In genomic region chr7:2530076-2530967, GRCh38 we compare ENCODE assay signal across 9 cellular contexts. TPM values are rescaled to one million over a fixed set of nuclear protein-coding genes. Genes with fewer than 3 reads are reported as not detected.
DNase-seq lines count a peak whose midpoint lies in the region; ATAC-seq and TF ChIP-seq lines count a peak whose summit lies in the region.
"Had no signal": no experiment of that assay in that cellular context is flagged by ENCODE, and none has a peak within 500 bp of the region (broad histone marks: within the 10 kb centered on the region; RNA-seq: fewer than 3 reads in every experiment).

No MANE protein-coding gene starts in this region.

- H3K9me3 ChIP-seq in IMR-90 (ENCODE audit: control insufficient read depth, insufficient read depth, low read length) (no peaks in the 10 kb centered on the region), colonic mucosa (no peaks in the 10 kb centered on the region)

- H4K91ac ChIP-seq in IMR-90 (ENCODE audit: insufficient read depth, low read depth, low read length): peak overlapping the region; percentile 3; the same call in 1 of the 2 replicates

- no TSS peak for BruUV-seq in IMR-90 (replicated peaks; lab: Mats Ljungman, UMichigan)

- H2AK5ac ChIP-seq in IMR-90 (ENCODE audit: low read depth, low read length): peak overlapping the region; percentile 86

- no peak overlapping the region for H3K23ac ChIP-seq in IMR-90 (ENCODE audit: low read depth, low read length)

- peak overlapping the region; percentile 72; the same call in 1 of the 2 replicates for H3K4ac ChIP-seq in IMR-90 (ENCODE audit: low read depth, low read length)

- H2BK5ac ChIP-seq in IMR-90 (ENCODE audit: low read depth, low read length, poor library complexity, severe bottlenecking): peak overlapping the region; percentile 61

- no peak for TF ChIP-seq RAD21 in IMR-90 (IDR thresholded peaks at IDR 0.05; ENCODE audit: low read length)

- H3K4me3 Mint-ChIP-seq in osteocyte (ENCODE audit: unreplicated experiment): no peak overlapping the region

- peak overlapping the region; percentile 27; the same call in 1 of the 3 replicates for H2BK15ac ChIP-seq in IMR-90 (ENCODE audit: low read depth, low read length)

- peaks cover 0 to 6% of the 10 kb centered on the region in 2 experiments; a peak in 1 of 4 replicates for H3K79me1 ChIP-seq in IMR-90 (ENCODE audit: low read depth in 1 of 2, low read length in 2 of 2)

- no peak overlapping the region for H3K56ac ChIP-seq in IMR-90 (ENCODE audit: extremely low read depth, insufficient read depth, low read length)

- no peaks in the 10 kb centered on the region for H3K27me3 Mint-ChIP-seq in osteocyte (ENCODE audit: unreplicated experiment)

- H4K8ac ChIP-seq in IMR-90 (ENCODE audit: low read depth in 2 of 2, low read length in 2 of 2): peak overlapping the region in 1 of 2 experiments; percentile 80; a peak in 2 of 4 replicates

- H2AK9ac ChIP-seq in IMR-90 (replicated peaks; ENCODE audit: low read depth, low read length, poor library complexity): peak overlapping the region; percentile 91

- H3K18ac ChIP-seq in IMR-90 (ENCODE audit: low read depth, low read length): peak overlapping the region; percentile 89

- peak overlapping the region; percentile 36 for H3K4me2 ChIP-seq in IMR-90 (ENCODE audit: low read depth, low read length)
- H3K4me2 ChIP-seq: KMS-11 had no signal

- TF ChIP-seq CTCF in IMR-90 (conservative IDR thresholded peaks at IDR 0.05; ENCODE audit: low read depth, low read length) (no peak), colonic mucosa (IDR thresholded peaks at IDR 0.05) (no peak), osteocyte (IDR thresholded peaks at IDR 0.05) (no peak)

- dilution Hi-C loops in IMR-90 (cut with HindIII; ENCODE audit: low sequenced_read_pairs, unreplicated experiment): no loop called here

- H4K20me1 ChIP-seq in IMR-90 (ENCODE audit: insufficient read depth, low read length): no peaks in the 10 kb centered on the region

- intact Hi-C loops in IMR-90 (cut with micrococcal nuclease) (no loop called here), colonic mucosa (cut with DNase I) (no loop called here), posterior cingulate gyrus (cut with DNase I) (no loop called here)

- peak overlapping the region; percentile 86 for H2AFZ ChIP-seq in IMR-90 (replicated peaks; ENCODE audit: low read length, poor library complexity)

- DNase-seq in IMR-90 (no peak), colonic mucosa (peak; percentile 67), osteocyte (ENCODE audit: extremely low spot score, unreplicated experiment) (no peak), SHP77 treated with DMSO at 0.1 percent for 48 hours (lab: John Stamatoyannopoulos, UW) (no peak), posterior cingulate gyrus (no peak), iPS-NIHi11 (ENCODE audit: low spot score) (no peak)
- DNase-seq in activated CD4-positive, CD25-positive, alpha-beta regulatory T cell treated with anti-CD3 and anti-CD28 coated beads, Interleukin-2, amount 50 U/mL, for 16 hours (ENCODE audit: low read depth, low spot score): peak; percentile 58

- H3K9ac ChIP-seq in IMR-90 (ENCODE audit: low read depth, low read length) (no peak overlapping the region), colonic mucosa (ENCODE audit: low read depth in 2 of 2, low read length in 2 of 2) (peak overlapping the region in 1 of 2 donors; percentile 42)
- H3K9ac ChIP-seq: KMS-11 had no signal

- peaks cover 4% of the 10 kb centered on the region for H3K36me3 Mint-ChIP-seq in osteocyte (ENCODE audit: unreplicated experiment)

- POLR2A ChIA-PET in IMR-90 (lab: Charles Lee; ENCODE audit: unreplicated experiment): no interaction called here

- H2BK120ac ChIP-seq in IMR-90 (ENCODE audit: low read depth, low read length): peak overlapping the region; percentile 47

- H3K36me3 ChIP-seq in IMR-90 (ENCODE audit: control insufficient read depth, insufficient read depth, low read length) (no peaks in the 10 kb centered on the region), colonic mucosa (no peaks in the 10 kb centered on the region)

- peak overlapping the region; percentile 52 for H3K27ac Mint-ChIP-seq in osteocyte (ENCODE audit: unreplicated experiment)

- peak overlapping the region; percentile 55 for H4K5ac ChIP-seq in IMR-90 (ENCODE audit: low read depth, low read length)

- peaks cover 29% of the 10 kb centered on the region for H3K4me1 ChIP-seq in IMR-90 (ENCODE audit: control insufficient read depth, insufficient read depth, low read length)
- H3K4me1 ChIP-seq in colonic mucosa: peaks cover 59% of the 10 kb centered on the region

- H3K9me1 ChIP-seq in IMR-90 (ENCODE audit: insufficient read depth, low read length): no peaks in the 10 kb centered on the region

- no peaks in the 10 kb centered on the region for H3K9me3 Mint-ChIP-seq in osteocyte (ENCODE audit: unreplicated experiment)

- CTCF ChIA-PET in IMR-90 (lab: Yijun Ruan, JAX): no interaction called here

- no peak overlapping the region for H2BK20ac ChIP-seq in IMR-90 (ENCODE audit: low read depth, low read length)

- H3K4me1 Mint-ChIP-seq in osteocyte (ENCODE audit: unreplicated experiment): peaks cover 50% of the 10 kb centered on the region

- no peak overlapping the region; the same call in 1 of the 2 replicates for H3K14ac ChIP-seq in IMR-90 (replicated peaks; ENCODE audit: low read depth, low read length)

- peak overlapping the region; percentile 5; the same call in 1 of the 2 replicates for H3K27ac ChIP-seq in IMR-90 (ENCODE audit: insufficient read depth, low read length)
- peak overlapping the region; percentile 71 for H3K27ac ChIP-seq in colonic mucosa
- H3K27ac ChIP-seq: KMS-11 had no signal

- WGBS in IMR-90 (ENCODE audit: extremely low coverage in 2 of 2, insufficient read length in 1 of 2), 2 experiments: 100% methylated on average over 2 of the region's 16 CpGs; no CpG with 5 or more reads in 1 of the 2 experiments

- in situ Hi-C loops in IMR-90 (cut with MboI; ENCODE audit: low sequenced_read_pairs): no loop called here

- H3K27me3 ChIP-seq in IMR-90 (ENCODE audit: control insufficient read depth, insufficient read depth, low read length): no peaks in the 10 kb centered on the region
- no peaks in the 10 kb centered on the region for H3K27me3 ChIP-seq in colonic mucosa

- TF ChIP-seq POLR2A in IMR-90 (IDR thresholded peaks at IDR 0.05; ENCODE audit: low read depth, low read length): no peak

- H3K4me3 ChIP-seq in IMR-90 (ENCODE audit: insufficient read depth, low read depth, low read length) (no peak overlapping the region), colonic mucosa (no peak overlapping the region)

- ATAC-seq in GM18498 (IDR thresholded peaks at IDR 0.05; ENCODE audit: unreplicated experiment) (peak; percentile 56), IMR-90 (ENCODE audit: low read depth) (no peak; the same call in 1 of the 2 replicates)

TF ChIP-seq in IMR-90, 13 proteins besides CTCF, POLR2A, EP300 and RAD21:
- no peak for TF ChIP-seq MAFK (IDR thresholded peaks at IDR 0.05; ENCODE audit: low read depth, low read length)
- TF ChIP-seq MAZ (IDR thresholded peaks at IDR 0.05; ENCODE audit: borderline replicate concordance, low read depth, low read length): no peak
- TF ChIP-seq RFX5 (IDR thresholded peaks at IDR 0.05; ENCODE audit: low read depth, low read length): no peak
- TF ChIP-seq CHD1 (IDR thresholded peaks at IDR 0.05; ENCODE audit: low read depth, low read length): no peak
- TF ChIP-seq, protein P1, sequence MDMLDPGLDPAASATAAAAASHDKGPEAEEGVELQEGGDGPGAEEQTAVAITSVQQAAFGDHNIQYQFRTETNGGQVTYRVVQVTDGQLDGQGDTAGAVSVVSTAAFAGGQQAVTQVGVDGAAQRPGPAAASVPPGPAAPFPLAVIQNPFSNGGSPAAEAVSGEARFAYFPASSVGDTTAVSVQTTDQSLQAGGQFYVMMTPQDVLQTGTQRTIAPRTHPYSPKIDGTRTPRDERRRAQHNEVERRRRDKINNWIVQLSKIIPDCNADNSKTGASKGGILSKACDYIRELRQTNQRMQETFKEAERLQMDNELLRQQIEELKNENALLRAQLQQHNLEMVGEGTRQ (IDR thresholded peaks at IDR 0.05; ENCODE audit: low read depth, low read length): no peak
- no peak for TF ChIP-seq ELK1 (IDR thresholded peaks at IDR 0.05; ENCODE audit: borderline replicate concordance, low read depth, low read length)
- no peak for TF ChIP-seq BHLHE40 (IDR thresholded peaks at IDR 0.05; ENCODE audit: low read depth, low read length)
- 0 out of 2 replicates have a peak, but pooled peaks have one; percentile 46 for TF ChIP-seq FOS (IDR thresholded peaks at IDR 0.05; ENCODE audit: low read depth, low read length)

RNA-seq across cellular contexts. Expression of gene LFNG, which starts 10.7 kb away (rescaled TPM):
- 1.4 and 1.8 TPM in 2 replicates for total RNA-seq in IMR-90 (2012; rRNA removed)
- 5.1 and 5.3 TPM in 2 replicates for polyA plus RNA-seq in IMR-90 (2012; rRNA removed)
- polyA plus RNA-seq in IMR-90 (2012; cell fraction: cytosol; rRNA removed): 3.8 and 5.3 TPM in 2 replicates
- polyA plus RNA-seq in IMR-90 (2012; cell fraction: nucleus; rRNA removed; ENCODE audit: low replicate concordance): 11.2 and 22.5 TPM in 2 replicates
- total RNA-seq in colonic mucosa: 100 to 1,000 TPM in 1 of 2 donors, 10 to 100 TPM in 1; 61.4 to 105 TPM
- total RNA-seq in osteocyte: 20.8 and 23.3 TPM in 2 replicates

RNA-seq across cellular contexts. Expression of gene BRAT1, which starts 25.0 kb away (rescaled TPM):
- 5.8 and 6.8 TPM in 2 replicates for total RNA-seq in IMR-90 (2012; rRNA removed)
- 21.9 and 27.5 TPM in 2 replicates for polyA plus RNA-seq in IMR-90 (2012; rRNA removed)
- polyA plus RNA-seq in IMR-90 (2012; cell fraction: cytosol; rRNA removed): 19.5 and 22.3 TPM in 2 replicates
- 62.8 and 177 TPM in 2 replicates for polyA plus RNA-seq in IMR-90 (2012; cell fraction: nucleus; rRNA removed; ENCODE audit: low replicate concordance)
- total RNA-seq in colonic mucosa: 10 to 100 TPM; 19.3 to 40.0 TPM
- 27.8 and 29.4 TPM in 2 replicates for total RNA-seq in osteocyte

RNA-seq across cellular contexts. Expression of gene IQCE, which starts 28.5 kb away (rescaled TPM):
- total RNA-seq in IMR-90 (2012; rRNA removed) (5.0 and 6.7 TPM in 2 replicates), colonic mucosa (10 to 100 TPM; 23.2 to 36.3 TPM), osteocyte (17.0 and 22.1 TPM in 2 replicates)
- 6.3 and 8.1 TPM in 2 replicates for polyA plus RNA-seq in IMR-90 (2012; rRNA removed)
- 3.9 and 16.6 TPM in 2 replicates for polyA plus RNA-seq in IMR-90 (2012; cell fraction: cytosol; rRNA removed)
- 15.9 and 17.4 TPM in 2 replicates for polyA plus RNA-seq in IMR-90 (2012; cell fraction: nucleus; rRNA removed; ENCODE audit: low replicate concordance)

RNA-seq across cellular contexts. Expression of gene GRIFIN, which starts 54.1 kb away (rescaled TPM):
- not detected in 2 replicates for total RNA-seq in IMR-90 (2012; rRNA removed)
- polyA plus RNA-seq in IMR-90 (2012; rRNA removed): not detected in 2 replicates
- polyA plus RNA-seq in IMR-90 (2012; cell fraction: cytosol; rRNA removed): not detected in 2 replicates
- not detected in 2 replicates for polyA plus RNA-seq in IMR-90 (2012; cell fraction: nucleus; rRNA removed; ENCODE audit: low replicate concordance)
- not detected for total RNA-seq in colonic mucosa
- not detected in 2 replicates for total RNA-seq in osteocyte

Comparison
In these comparisons a context has a peak if more than half of its experiments do, and no peak if none do; other contexts are left out.
1. DNase-seq: peak in activated CD4-positive, CD25-positive, alpha-beta regulatory T cell treated with anti-CD3 and anti-CD28 coated beads, Interleukin-2, amount 50 U/mL, for 16 hours (single experiment) and colonic mucosa (single experiment); none in IMR-90 (single experiment), osteocyte (single experiment), SHP77 treated with DMSO at 0.1 percent for 48 hours (single experiment), posterior cingulate gyrus (0 of 10) and iPS-NIHi11 (single experiment).